In genomic region chr1:221722254-221723017, GRCh38 we compare ENCODE assay signal across 18 cellular contexts. TPM values are rescaled to one million over a fixed set of nuclear protein-coding genes. Genes with fewer than 3 reads are reported as not detected.
DNase-seq lines count a peak whose midpoint lies in the region; ATAC-seq, FAIRE-seq and TF ChIP-seq lines count a peak whose summit lies in the region.
"Had no signal": no experiment of that assay in that cellular context is flagged by ENCODE, and none has a peak within 500 bp of the region (broad histone marks: within the 10 kb centered on the region; RNA-seq: fewer than 3 reads in every experiment).

No MANE protein-coding gene starts in this region.

- no peak overlapping the region for H3K4me3 Mint-ChIP-seq in activated CD4-positive, alpha-beta T cell treated with anti-CD3 and anti-CD28 coated beads, Interleukin-2, amount 10 ng/mL, durations not matched to agents 24 days and 14 days
- H3K4me3 Mint-ChIP-seq in astrocyte (ENCODE audit: unreplicated experiment), result peak overlapping the region; percentile 9
- H3K4me3 Mint-ChIP-seq in stimulated activated effector memory CD8-positive, alpha-beta T cell treated with anti-CD3 and anti-CD28 coated beads, Interleukin-12 subunit alpha, Interleukin-12 subunit beta, amount 100 ng/mL, for 72 hours, result no peak overlapping the region
- H3K4me3 Mint-ChIP-seq: effector memory CD8-positive, alpha-beta T cell had no signal

- DNase-seq in activated CD4-positive, alpha-beta T cell treated with anti-CD3 and anti-CD28 coated beads, Interleukin-2, amount 10 ng/mL, durations not matched to agents 24 days and 14 days, result peak; percentile 50
- DNase-seq in activated CD4-positive, alpha-beta T cell treated with anti-CD3 and anti-CD28 coated beads, Interleukin-2, amount 50 U/mL, for 4 hours, result no peak
- no peak for DNase-seq in astrocyte (ENCODE audit: low read depth)
- no peak for DNase-seq in mesenchymal stem cell
- DNase-seq in stimulated activated effector memory CD8-positive, alpha-beta T cell treated with anti-CD3 and anti-CD28 coated beads, Interleukin-12 subunit alpha, Interleukin-12 subunit beta, amount 100 ng/mL, for 72 hours (ENCODE audit: low spot score in 2 of 2), result peak in 1 of 2 donors; percentile 35
- no peak for DNase-seq in occipital lobe (lab: John Stamatoyannopoulos, UW)
- DNase-seq in dermis blood vessel endothelial cell, result no peak
- DNase-seq: BE2C; DMS 273 treated with DMSO at 0.1 percent for 48 hours; effector memory CD8-positive, alpha-beta T cell; kidney; NCI-H1105 treated with DMSO at 0.1 percent for 48 hours; NCI-H526; right lobe of liver had no signal

- H3K79me1 ChIP-seq in mesenchymal stem cell (replicated peaks; ENCODE audit: low read length, poor library complexity, severe bottlenecking), result peaks cover 21% of the 10 kb centered on the region

- no peak overlapping the region for H4K91ac ChIP-seq in mesenchymal stem cell (ENCODE audit: low read length)

- H3K14ac ChIP-seq in mesenchymal stem cell (ENCODE audit: low read length in 2 of 2), result no peak overlapping the region

- H2BK120ac ChIP-seq in mesenchymal stem cell (ENCODE audit: low read depth, low read length), result no peak overlapping the region

- H3K9me3 ChIP-seq in astrocyte (ENCODE audit: insufficient read depth, low read depth, low read length) (no peaks in the 10 kb centered on the region), mesenchymal stem cell (ENCODE audit: control insufficient read depth, low read length) (peaks cover 9% of the 10 kb centered on the region)
- H3K9me3 ChIP-seq: right lobe of liver had no signal

- peak overlapping the region; percentile 90 for H2AK5ac ChIP-seq in mesenchymal stem cell (ENCODE audit: low read length, severe bottlenecking)

- no peak for ATAC-seq in stimulated activated effector memory CD8-positive, alpha-beta T cell treated with anti-CD3 and anti-CD28 coated beads, Interleukin-12 subunit alpha, Interleukin-12 subunit beta, amount 100 ng/mL, for 72 hours
- no peak for ATAC-seq in GM19023 (IDR thresholded peaks at IDR 0.05; ENCODE audit: unreplicated experiment)
- ATAC-seq: effector memory CD8-positive, alpha-beta T cell; right lobe of liver had no signal

- no peaks in the 10 kb centered on the region for H3K27me3 ChIP-seq in astrocyte (ENCODE audit: insufficient read depth, low read length)
- no peaks in the 10 kb centered on the region for H3K27me3 ChIP-seq in mesenchymal stem cell (ENCODE audit: control insufficient read depth in 1 of 2, insufficient read depth in 1 of 2, low read length in 2 of 2)
- H3K27me3 ChIP-seq: BE2C, cardiac muscle cell, right lobe of liver, SJCRH30 had no signal

- H2BK5ac ChIP-seq in mesenchymal stem cell (ENCODE audit: low read depth, low read length, poor library complexity, severe bottlenecking), result no peak overlapping the region

- H3K4me1 ChIP-seq in astrocyte (ENCODE audit: insufficient read depth, low read length) (peaks cover 61% of the 10 kb centered on the region), mesenchymal stem cell (ENCODE audit: control insufficient read depth, insufficient read depth, low read depth, low read length) (peaks cover 14% of the 10 kb centered on the region)

- intact Hi-C loops in activated CD4-positive, alpha-beta T cell treated with anti-CD3 and anti-CD28 coated beads, Interleukin-2, amount 10 ng/mL, durations not matched to agents 24 days and 14 days (cut with micrococcal nuclease), result no loop called here

- no peak overlapping the region for H2BK15ac ChIP-seq in mesenchymal stem cell (ENCODE audit: low read depth, poor library complexity, severe bottlenecking)

- WGBS in mesenchymal stem cell, result 93% methylated on average over 3 of the region's 3 CpGs

- peaks cover 63% of the 10 kb centered on the region for H3K4me1 Mint-ChIP-seq in activated CD4-positive, alpha-beta T cell treated with anti-CD3 and anti-CD28 coated beads, Interleukin-2, amount 10 ng/mL, durations not matched to agents 24 days and 14 days
- H3K4me1 Mint-ChIP-seq in astrocyte (ENCODE audit: low read depth, unreplicated experiment), result peaks cover 77% of the 10 kb centered on the region
- H3K4me1 Mint-ChIP-seq in stimulated activated effector memory CD8-positive, alpha-beta T cell treated with anti-CD3 and anti-CD28 coated beads, Interleukin-12 subunit alpha, Interleukin-12 subunit beta, amount 100 ng/mL, for 72 hours, result peaks cover 66% of the 10 kb centered on the region

- no peak for FAIRE-seq in astrocyte (lab: Jason Lieb, UNC)
- FAIRE-seq: kidney had no signal

- peak overlapping the region in 1 of 2 experiments; percentile 13 for H3K4ac ChIP-seq in mesenchymal stem cell (ENCODE audit: low read depth in 1 of 2, low read length in 2 of 2)

- H3K27ac ChIP-seq in astrocyte (ENCODE audit: low read depth, low read length) (peak overlapping the region; percentile 34), mesenchymal stem cell (ENCODE audit: low read length, poor library complexity, severe bottlenecking) (no peak overlapping the region)
- H3K27ac ChIP-seq: 22Rv1, cardiac muscle cell, right lobe of liver, SJCRH30 had no signal

- no peaks in the 10 kb centered on the region for H3K27me3 Mint-ChIP-seq in activated CD4-positive, alpha-beta T cell treated with anti-CD3 and anti-CD28 coated beads, Interleukin-2, amount 10 ng/mL, durations not matched to agents 24 days and 14 days
- no peaks in the 10 kb centered on the region for H3K27me3 Mint-ChIP-seq in astrocyte (ENCODE audit: low read depth, unreplicated experiment)
- H3K27me3 Mint-ChIP-seq: effector memory CD8-positive, alpha-beta T cell had no signal

- H4K20me1 ChIP-seq in astrocyte (ENCODE audit: insufficient read depth, low read length), result no peaks in the 10 kb centered on the region

- TF ChIP-seq CTCF in astrocyte (IDR thresholded peaks at IDR 0.05; ENCODE audit: insufficient read depth, low read depth, low read length), result no peak

- no peak overlapping the region for H3K4me3 ChIP-seq in astrocyte (ENCODE audit: insufficient read depth, low read depth, low read length)
- H3K4me3 ChIP-seq in mesenchymal stem cell (ENCODE audit: insufficient read depth in 1 of 2, low read depth in 1 of 2, low read length in 2 of 2), result no peak overlapping the region
- H3K4me3 ChIP-seq: cardiac muscle cell, right lobe of liver, SJCRH30 had no signal

- H3K9ac ChIP-seq in astrocyte (ENCODE audit: low read length) (no peak overlapping the region), mesenchymal stem cell (ENCODE audit: low read length) (no peak overlapping the region)

- H3K18ac ChIP-seq in mesenchymal stem cell (ENCODE audit: low read depth in 1 of 2, low read length in 2 of 2), result peak overlapping the region; percentile 2 to 87

- H3K36me3 ChIP-seq in astrocyte (ENCODE audit: insufficient read depth, low read length), result no peaks in the 10 kb centered on the region
- no peaks in the 10 kb centered on the region for H3K36me3 ChIP-seq in mesenchymal stem cell (ENCODE audit: control insufficient read depth in 1 of 2, insufficient read depth in 2 of 2, low read depth in 1 of 2, low read length in 2 of 2)
- H3K36me3 ChIP-seq: cardiac muscle cell, right lobe of liver had no signal

- H3K36me3 Mint-ChIP-seq in activated CD4-positive, alpha-beta T cell treated with anti-CD3 and anti-CD28 coated beads, Interleukin-2, amount 10 ng/mL, durations not matched to agents 24 days and 14 days (ENCODE audit: low read depth), result peaks cover 66% of the 10 kb centered on the region
- peaks cover 20% of the 10 kb centered on the region for H3K36me3 Mint-ChIP-seq in astrocyte (ENCODE audit: low read depth, unreplicated experiment)
- peaks cover 15% of the 10 kb centered on the region for H3K36me3 Mint-ChIP-seq in stimulated activated effector memory CD8-positive, alpha-beta T cell treated with anti-CD3 and anti-CD28 coated beads, Interleukin-12 subunit alpha, Interleukin-12 subunit beta, amount 100 ng/mL, for 72 hours

- H2BK12ac ChIP-seq in mesenchymal stem cell (ENCODE audit: low read length in 2 of 2), result peak overlapping the region; percentile 15 to 50

- peak overlapping the region; percentile 55 for H3K27ac Mint-ChIP-seq in activated CD4-positive, alpha-beta T cell treated with anti-CD3 and anti-CD28 coated beads, Interleukin-2, amount 10 ng/mL, durations not matched to agents 24 days and 14 days
- H3K27ac Mint-ChIP-seq in astrocyte (ENCODE audit: unreplicated experiment), result peak overlapping the region; percentile 72
- H3K27ac Mint-ChIP-seq in stimulated activated effector memory CD8-positive, alpha-beta T cell treated with anti-CD3 and anti-CD28 coated beads, Interleukin-12 subunit alpha, Interleukin-12 subunit beta, amount 100 ng/mL, for 72 hours, result peak overlapping the region; percentile 67
- H3K27ac Mint-ChIP-seq: effector memory CD8-positive, alpha-beta T cell had no signal

- no peak overlapping the region for H3K23ac ChIP-seq in mesenchymal stem cell (ENCODE audit: low read length in 2 of 2)

- no peak overlapping the region for H2AFZ ChIP-seq in astrocyte (ENCODE audit: low read depth, low read length)
- H2AFZ ChIP-seq in mesenchymal stem cell (ENCODE audit: low read depth, low read length), result no peak overlapping the region

- peak overlapping the region; percentile 7 for H4K8ac ChIP-seq in mesenchymal stem cell (ENCODE audit: low read length)

- peaks cover 41% of the 10 kb centered on the region for H3K79me2 ChIP-seq in astrocyte (ENCODE audit: insufficient read depth, low read length)

- no peak overlapping the region for H3K4me2 ChIP-seq in astrocyte (ENCODE audit: low read length)
- no peak overlapping the region for H3K4me2 ChIP-seq in mesenchymal stem cell (ENCODE audit: low read length, poor library complexity, severe bottlenecking)

- H3K9me3 Mint-ChIP-seq in activated CD4-positive, alpha-beta T cell treated with anti-CD3 and anti-CD28 coated beads, Interleukin-2, amount 10 ng/mL, durations not matched to agents 24 days and 14 days, result peaks cover 32% of the 10 kb centered on the region
- no peaks in the 10 kb centered on the region for H3K9me3 Mint-ChIP-seq in astrocyte (ENCODE audit: unreplicated experiment)
- H3K9me3 Mint-ChIP-seq in stimulated activated effector memory CD8-positive, alpha-beta T cell treated with anti-CD3 and anti-CD28 coated beads, Interleukin-12 subunit alpha, Interleukin-12 subunit beta, amount 100 ng/mL, for 72 hours, result no peaks in the 10 kb centered on the region

RNA-seq across cellular contexts. Expression of gene DUSP10, which starts 19.5 kb away (rescaled TPM):
- 13.5 and 14.6 TPM in 2 replicates for total RNA-seq in activated CD4-positive, alpha-beta T cell treated with anti-CD3 and anti-CD28 coated beads, Interleukin-2, amount 10 ng/mL, durations not matched to agents 24 days and 14 days
- total RNA-seq in astrocyte, result 34.8 and 45.8 TPM in 2 replicates
- 46.8 TPM for polyA plus RNA-seq in mesenchymal stem cell (2013, experiment 1 of 2)
- polyA plus RNA-seq in mesenchymal stem cell (2013, experiment 2 of 2), result 45.6 TPM
- 5.3 TPM for total RNA-seq in occipital lobe
- 4.2 and 5.8 TPM in 2 replicates for total RNA-seq in dermis blood vessel endothelial cell
